6 cellular contexts compared by ENCODE assay signal in genomic region chr1:155003227-155003765, GRCh38. TPM values are rescaled to one million over a fixed set of nuclear protein-coding genes. Genes with fewer than 3 reads are reported as not detected.
DNase-seq lines count a peak whose midpoint lies in the region; ATAC-seq and TF ChIP-seq lines count a peak whose summit lies in the region.

No MANE protein-coding gene starts in this region.

- H3K9ac ChIP-seq in subcutaneous abdominal adipose tissue (ENCODE audit: low read length in 5 of 5) = peak overlapping the region; percentile 89 to 97 (median 93)

- CTCF ChIA-PET in Panc1 (lab: Charles Lee) = no interaction called here

- no peaks in the 10 kb centered on the region for H3K27me3 ChIP-seq in Panc1 (ENCODE audit: control insufficient read depth, insufficient read depth, low read length)
- no peaks in the 10 kb centered on the region for H3K27me3 ChIP-seq in subcutaneous abdominal adipose tissue (ENCODE audit: control insufficient read depth in 5 of 5, insufficient read depth in 4 of 5, low read length in 5 of 5)

- intact Hi-C loops in Panc1 (cut with micrococcal nuclease; ENCODE audit: unreplicated experiment) = loop anchor here (5.0 kb wide), 1 partner anchor 276 kb away; no protein-coding TSS in a partner anchor

- H3K4me1 ChIP-seq in Panc1 (ENCODE audit: control insufficient read depth, insufficient read depth, low read length) (peaks cover 45% of the 10 kb centered on the region), subcutaneous abdominal adipose tissue (ENCODE audit: control insufficient read depth in 5 of 5, insufficient read depth in 5 of 5, low read length in 5 of 5) (peaks cover 7 to 81% (median 73%) of the 10 kb centered on the region in 5 donors)

- ATAC-seq in Panc1 (no peak), HG03432 (IDR thresholded peaks at IDR 0.05; ENCODE audit: unreplicated experiment) (no peak), HG03520 (IDR thresholded peaks at IDR 0.05; ENCODE audit: unreplicated experiment) (no peak)

- BruUV-seq in Panc1 (replicated peaks; lab: Mats Ljungman, UMichigan) = TSS peak; percentile 38

- in situ Hi-C loops in Panc1 (cut with HindIII; ENCODE audit: low pct_unique_long_range_greater_than_20kb, low sequenced_read_pairs) = no loop called here

- DNase-seq in Panc1 (ENCODE audit: low read depth, low spot score) (no peak), fibroblast of villous mesenchyme (ENCODE audit: low read depth) (peak; percentile 30)

- H3K27ac ChIP-seq in Panc1 (ENCODE audit: low read length) = peak overlapping the region; percentile 99
- peak overlapping the region; percentile 97 for H3K27ac ChIP-seq in subcutaneous abdominal adipose tissue (ENCODE audit: low read depth, low read length)

- TF ChIP-seq CTCF in Panc1 (IDR thresholded peaks at IDR 0.05) (no peak), fibroblast of villous mesenchyme (IDR thresholded peaks at IDR 0.05; ENCODE audit: insufficient read depth, low read depth, low read length) (no peak)

- H3K9me3 ChIP-seq in Panc1 (ENCODE audit: control insufficient read depth, insufficient read depth, low read depth, low read length) (no peaks in the 10 kb centered on the region), subcutaneous abdominal adipose tissue (ENCODE audit: control insufficient read depth in 5 of 5, low read length in 5 of 5) (no peaks in the 10 kb centered on the region)

- POLR2A ChIA-PET in Panc1 (lab: Charles Lee) = no interaction called here

- H3K36me3 ChIP-seq in Panc1 (ENCODE audit: control insufficient read depth, insufficient read depth, low read length) (peaks cover 5% of the 10 kb centered on the region; the same call in 1 of the 2 replicates), subcutaneous abdominal adipose tissue (ENCODE audit: control insufficient read depth in 5 of 5, insufficient read depth in 5 of 5, low read length in 5 of 5) (no peaks in the 10 kb centered on the region)

- peak overlapping the region; percentile 80 for H3K4me3 ChIP-seq in GM08714 (ENCODE audit: low read length)
- peak overlapping the region; percentile 80 to 98 for H3K4me3 ChIP-seq in Panc1 (ENCODE audit: low read depth in 2 of 2, low read length in 2 of 2)
- peak overlapping the region; percentile 93 for H3K4me3 ChIP-seq in fibroblast of villous mesenchyme (ENCODE audit: low read depth, low read length)
- peak overlapping the region; percentile 96 to 99 (median 97) for H3K4me3 ChIP-seq in subcutaneous abdominal adipose tissue (ENCODE audit: low read depth in 1 of 5, low read length in 5 of 5)

RNA-seq across cellular contexts. Expression of gene ZBTB7B, which starts 0.7 kb away (rescaled TPM):
- total RNA-seq in Panc1 (2021; ENCODE audit: unreplicated experiment) (55.8 TPM), fibroblast of villous mesenchyme (15.5 and 15.8 TPM in 2 replicates)
- 51.5 TPM for polyA plus RNA-seq in Panc1 (2012; ENCODE audit: insufficient read length)

RNA-seq across cellular contexts. Expression of gene LENEP, which starts 9.9 kb away (rescaled TPM):
- total RNA-seq in Panc1 (2021; ENCODE audit: unreplicated experiment) = 0.67 TPM
- not detected for polyA plus RNA-seq in Panc1 (2012; ENCODE audit: insufficient read length)
- 0.32 and 0.43 TPM in 2 replicates for total RNA-seq in fibroblast of villous mesenchyme

RNA-seq across cellular contexts. Expression of gene FLAD1, which starts 20.2 kb away (rescaled TPM):
- total RNA-seq in Panc1 (2021; ENCODE audit: unreplicated experiment) (72.8 TPM), fibroblast of villous mesenchyme (22.9 and 24.2 TPM in 2 replicates)
- polyA plus RNA-seq in Panc1 (2012; ENCODE audit: insufficient read length) = 61.9 TPM

RNA-seq across cellular contexts. Expression of gene CKS1B, which starts 28.8 kb away (rescaled TPM):
- 212 TPM for total RNA-seq in Panc1 (2021; ENCODE audit: unreplicated experiment)
- 156 TPM for polyA plus RNA-seq in Panc1 (2012; ENCODE audit: insufficient read length)
- total RNA-seq in fibroblast of villous mesenchyme = 57.7 and 68.2 TPM in 2 replicates

RNA-seq across cellular contexts. Expression of gene DCST2, which starts 30.3 kb away (rescaled TPM):
- total RNA-seq in Panc1 (2021; ENCODE audit: unreplicated experiment) = 0.13 TPM
- polyA plus RNA-seq in Panc1 (2012; ENCODE audit: insufficient read length) = not detected
- not detected in 2 replicates for total RNA-seq in fibroblast of villous mesenchyme
